Comparison of ENCODE assay signal across 1 cellular context in the genomic region with DNA sequence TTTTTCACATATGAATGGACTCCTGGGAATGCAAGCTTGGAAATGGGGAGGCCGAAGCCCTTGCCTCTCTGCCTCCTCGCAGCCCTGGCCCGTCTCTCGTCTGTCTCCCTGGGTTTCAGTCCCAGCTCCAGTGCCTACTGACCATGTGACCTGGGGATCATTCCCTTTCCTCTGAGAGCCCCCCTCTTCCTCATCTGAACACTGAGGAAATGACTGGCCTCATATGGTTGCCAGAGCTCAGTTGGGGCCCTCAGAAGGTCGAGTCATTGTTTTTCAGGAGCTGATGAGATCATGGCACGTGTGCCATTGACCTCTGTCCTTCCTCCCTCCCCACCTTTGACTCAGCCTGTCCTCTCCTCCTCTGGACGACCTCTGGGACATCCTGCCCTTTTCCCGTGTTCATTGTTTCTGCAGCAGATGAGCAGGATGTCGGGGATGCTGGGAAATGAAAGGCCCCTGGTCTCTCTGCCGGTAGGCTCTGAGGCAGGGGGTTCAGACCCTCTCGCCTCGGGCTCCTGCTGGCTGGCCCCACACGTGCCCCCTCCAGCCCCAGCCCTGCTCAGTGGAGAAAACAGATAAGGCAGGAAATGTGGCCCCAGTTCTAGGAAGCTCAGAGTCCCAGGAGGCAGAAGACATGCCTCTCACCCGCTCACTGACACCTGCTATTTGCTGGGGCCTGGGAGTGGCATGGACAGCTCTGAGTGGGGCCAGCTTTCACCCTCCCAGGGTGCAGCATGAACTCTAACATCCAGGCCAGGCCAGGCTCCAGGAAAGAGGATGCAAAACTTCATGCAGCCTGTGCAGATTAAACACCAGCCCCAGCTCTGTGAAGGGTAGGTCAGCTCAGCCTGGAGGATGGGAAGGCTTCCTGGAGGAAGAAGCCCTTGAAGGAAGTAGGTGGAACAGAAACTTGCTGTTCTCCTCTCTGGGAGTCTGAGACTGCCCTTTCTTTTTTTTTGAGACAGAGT.
TF ChIP-seq lines count a peak whose summit lies in the region.

No MANE protein-coding gene starts in this region.

TF ChIP-seq in K562, 482 proteins besides CTCF, POLR2A, EP300 and RAD21 (continued from another document and continues in another):
- TF ChIP-seq, protein P1, sequence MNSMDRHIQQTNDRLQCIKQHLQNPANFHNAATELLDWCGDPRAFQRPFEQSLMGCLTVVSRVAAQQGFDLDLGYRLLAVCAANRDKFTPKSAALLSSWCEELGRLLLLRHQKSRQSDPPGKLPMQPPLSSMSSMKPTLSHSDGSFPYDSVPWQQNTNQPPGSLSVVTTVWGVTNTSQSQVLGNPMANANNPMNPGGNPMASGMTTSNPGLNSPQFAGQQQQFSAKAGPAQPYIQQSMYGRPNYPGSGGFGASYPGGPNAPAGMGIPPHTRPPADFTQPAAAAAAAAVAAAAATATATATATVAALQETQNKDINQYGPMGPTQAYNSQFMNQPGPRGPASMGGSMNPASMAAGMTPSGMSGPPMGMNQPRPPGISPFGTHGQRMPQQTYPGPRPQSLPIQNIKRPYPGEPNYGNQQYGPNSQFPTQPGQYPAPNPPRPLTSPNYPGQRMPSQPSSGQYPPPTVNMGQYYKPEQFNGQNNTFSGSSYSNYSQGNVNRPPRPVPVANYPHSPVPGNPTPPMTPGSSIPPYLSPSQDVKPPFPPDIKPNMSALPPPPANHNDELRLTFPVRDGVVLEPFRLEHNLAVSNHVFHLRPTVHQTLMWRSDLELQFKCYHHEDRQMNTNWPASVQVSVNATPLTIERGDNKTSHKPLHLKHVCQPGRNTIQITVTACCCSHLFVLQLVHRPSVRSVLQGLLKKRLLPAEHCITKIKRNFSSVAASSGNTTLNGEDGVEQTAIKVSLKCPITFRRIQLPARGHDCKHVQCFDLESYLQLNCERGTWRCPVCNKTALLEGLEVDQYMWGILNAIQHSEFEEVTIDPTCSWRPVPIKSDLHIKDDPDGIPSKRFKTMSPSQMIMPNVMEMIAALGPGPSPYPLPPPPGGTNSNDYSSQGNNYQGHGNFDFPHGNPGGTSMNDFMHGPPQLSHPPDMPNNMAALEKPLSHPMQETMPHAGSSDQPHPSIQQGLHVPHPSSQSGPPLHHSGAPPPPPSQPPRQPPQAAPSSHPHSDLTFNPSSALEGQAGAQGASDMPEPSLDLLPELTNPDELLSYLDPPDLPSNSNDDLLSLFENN (IDR thresholded peaks at IDR 0.05; ENCODE audit: low read depth in 2 of 2, low read length in 2 of 2) = no peak
- TF ChIP-seq ZBTB7A (IDR thresholded peaks at IDR 0.05; ENCODE audit: borderline replicate concordance, control insufficient read depth, low read depth, low read length) (peak; percentile 96), CSDE1 (IDR thresholded peaks at IDR 0.05) (no peak), SIX5 (IDR thresholded peaks at IDR 0.05; ENCODE audit: borderline replicate concordance in 1 of 2, insufficient read depth in 1 of 2, low read depth in 1 of 2, low read length in 2 of 2) (no peak), RFX1 (IDR thresholded peaks at IDR 0.05) (no peak), ZKSCAN1 (IDR thresholded peaks at IDR 0.05; ENCODE audit: low read depth, low read length) (no peak), LEF1 (IDR thresholded peaks at IDR 0.05) (peak; percentile 96), MAFF (IDR thresholded peaks at IDR 0.05; ENCODE audit: low read length) (peak; percentile 48; the same call in 1 of the 2 replicates), ZNF696 (CRISPR knock-in tag; conservative IDR thresholded peaks at IDR 0.05) (no peak), NCOA2 (IDR thresholded peaks at IDR 0.05; ENCODE audit: partially characterized antibody in 2 of 2) (no peak), ZNF134 (CRISPR knock-in tag; conservative IDR thresholded peaks at IDR 0.05) (0 out of 2 replicates have a peak, but pooled peaks have one; percentile 23), ZNF551 (CRISPR knock-in tag; IDR thresholded peaks at IDR 0.05) (no peak), NUFIP1 (IDR thresholded peaks at IDR 0.05; ENCODE audit: partially characterized antibody) (peak; percentile 83), PPARD (CRISPR knock-in tag; IDR thresholded peaks at IDR 0.05) (no peak), ZNF77 (CRISPR knock-in tag; IDR thresholded peaks at IDR 0.05) (no peak), SREBF2 (CRISPR knock-in tag; IDR thresholded peaks at IDR 0.05) (0 out of 2 replicates have a peak, but pooled peaks have one; percentile 18), HDAC1 (IDR thresholded peaks at IDR 0.05) (peak in 1 of 2 experiments; percentile 84; a peak in 2 of 4 replicates)
- TF ChIP-seq, protein P2, sequence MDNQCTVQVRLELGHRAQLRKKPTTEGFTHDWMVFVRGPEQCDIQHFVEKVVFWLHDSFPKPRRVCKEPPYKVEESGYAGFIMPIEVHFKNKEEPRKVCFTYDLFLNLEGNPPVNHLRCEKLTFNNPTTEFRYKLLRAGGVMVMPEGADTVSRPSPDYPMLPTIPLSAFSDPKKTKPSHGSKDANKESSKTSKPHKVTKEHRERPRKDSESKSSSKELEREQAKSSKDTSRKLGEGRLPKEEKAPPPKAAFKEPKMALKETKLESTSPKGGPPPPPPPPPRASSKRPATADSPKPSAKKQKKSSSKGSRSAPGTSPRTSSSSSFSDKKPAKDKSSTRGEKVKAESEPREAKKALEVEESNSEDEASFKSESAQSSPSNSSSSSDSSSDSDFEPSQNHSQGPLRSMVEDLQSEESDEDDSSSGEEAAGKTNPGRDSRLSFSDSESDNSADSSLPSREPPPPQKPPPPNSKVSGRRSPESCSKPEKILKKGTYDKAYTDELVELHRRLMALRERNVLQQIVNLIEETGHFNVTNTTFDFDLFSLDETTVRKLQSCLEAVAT (IDR thresholded peaks at IDR 0.05) = 0 out of 4 replicates have a peak, but pooled peaks of 1 of the 2 experiments have one; percentile 25
- TF ChIP-seq, protein P3, sequence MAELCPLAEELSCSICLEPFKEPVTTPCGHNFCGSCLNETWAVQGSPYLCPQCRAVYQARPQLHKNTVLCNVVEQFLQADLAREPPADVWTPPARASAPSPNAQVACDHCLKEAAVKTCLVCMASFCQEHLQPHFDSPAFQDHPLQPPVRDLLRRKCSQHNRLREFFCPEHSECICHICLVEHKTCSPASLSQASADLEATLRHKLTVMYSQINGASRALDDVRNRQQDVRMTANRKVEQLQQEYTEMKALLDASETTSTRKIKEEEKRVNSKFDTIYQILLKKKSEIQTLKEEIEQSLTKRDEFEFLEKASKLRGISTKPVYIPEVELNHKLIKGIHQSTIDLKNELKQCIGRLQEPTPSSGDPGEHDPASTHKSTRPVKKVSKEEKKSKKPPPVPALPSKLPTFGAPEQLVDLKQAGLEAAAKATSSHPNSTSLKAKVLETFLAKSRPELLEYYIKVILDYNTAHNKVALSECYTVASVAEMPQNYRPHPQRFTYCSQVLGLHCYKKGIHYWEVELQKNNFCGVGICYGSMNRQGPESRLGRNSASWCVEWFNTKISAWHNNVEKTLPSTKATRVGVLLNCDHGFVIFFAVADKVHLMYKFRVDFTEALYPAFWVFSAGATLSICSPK (IDR thresholded peaks at IDR 0.05; ENCODE audit: borderline replicate concordance) = no peak
- TF ChIP-seq, protein P4, sequence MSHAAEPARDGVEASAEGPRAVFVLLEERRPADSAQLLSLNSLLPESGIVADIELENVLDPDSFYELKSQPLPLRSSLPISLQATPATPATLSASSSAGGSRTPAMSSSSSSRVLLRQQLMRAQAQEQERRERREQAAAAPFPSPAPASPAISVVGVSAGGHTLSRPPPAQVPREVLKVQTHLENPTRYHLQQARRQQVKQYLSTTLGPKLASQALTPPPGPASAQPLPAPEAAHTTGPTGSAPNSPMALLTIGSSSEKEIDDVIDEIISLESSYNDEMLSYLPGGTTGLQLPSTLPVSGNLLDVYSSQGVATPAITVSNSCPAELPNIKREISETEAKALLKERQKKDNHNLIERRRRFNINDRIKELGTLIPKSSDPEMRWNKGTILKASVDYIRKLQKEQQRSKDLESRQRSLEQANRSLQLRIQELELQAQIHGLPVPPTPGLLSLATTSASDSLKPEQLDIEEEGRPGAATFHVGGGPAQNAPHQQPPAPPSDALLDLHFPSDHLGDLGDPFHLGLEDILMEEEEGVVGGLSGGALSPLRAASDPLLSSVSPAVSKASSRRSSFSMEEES (CRISPR knock-in tag; IDR thresholded peaks at IDR 0.05) = peak; percentile 66
- TF ChIP-seq, protein P5, sequence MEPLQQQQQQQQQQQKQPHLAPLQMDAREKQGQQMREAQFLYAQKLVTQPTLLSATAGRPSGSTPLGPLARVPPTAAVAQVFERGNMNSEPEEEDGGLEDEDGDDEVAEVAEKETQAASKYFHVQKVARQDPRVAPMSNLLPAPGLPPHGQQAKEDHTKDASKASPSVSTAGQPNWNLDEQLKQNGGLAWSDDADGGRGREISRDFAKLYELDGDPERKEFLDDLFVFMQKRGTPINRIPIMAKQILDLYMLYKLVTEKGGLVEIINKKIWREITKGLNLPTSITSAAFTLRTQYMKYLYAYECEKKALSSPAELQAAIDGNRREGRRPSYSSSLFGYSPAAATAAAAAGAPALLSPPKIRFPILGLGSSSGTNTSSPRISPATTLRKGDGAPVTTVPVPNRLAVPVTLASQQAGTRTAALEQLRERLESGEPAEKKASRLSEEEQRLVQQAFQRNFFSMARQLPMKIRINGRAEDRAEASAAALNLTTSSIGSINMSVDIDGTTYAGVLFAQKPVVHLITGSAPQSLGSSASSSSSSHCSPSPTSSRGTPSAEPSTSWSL (CRISPR knock-in tag; IDR thresholded peaks at IDR 0.05; ENCODE audit: borderline replicate concordance) = no peak
- TF ChIP-seq, protein P6, sequence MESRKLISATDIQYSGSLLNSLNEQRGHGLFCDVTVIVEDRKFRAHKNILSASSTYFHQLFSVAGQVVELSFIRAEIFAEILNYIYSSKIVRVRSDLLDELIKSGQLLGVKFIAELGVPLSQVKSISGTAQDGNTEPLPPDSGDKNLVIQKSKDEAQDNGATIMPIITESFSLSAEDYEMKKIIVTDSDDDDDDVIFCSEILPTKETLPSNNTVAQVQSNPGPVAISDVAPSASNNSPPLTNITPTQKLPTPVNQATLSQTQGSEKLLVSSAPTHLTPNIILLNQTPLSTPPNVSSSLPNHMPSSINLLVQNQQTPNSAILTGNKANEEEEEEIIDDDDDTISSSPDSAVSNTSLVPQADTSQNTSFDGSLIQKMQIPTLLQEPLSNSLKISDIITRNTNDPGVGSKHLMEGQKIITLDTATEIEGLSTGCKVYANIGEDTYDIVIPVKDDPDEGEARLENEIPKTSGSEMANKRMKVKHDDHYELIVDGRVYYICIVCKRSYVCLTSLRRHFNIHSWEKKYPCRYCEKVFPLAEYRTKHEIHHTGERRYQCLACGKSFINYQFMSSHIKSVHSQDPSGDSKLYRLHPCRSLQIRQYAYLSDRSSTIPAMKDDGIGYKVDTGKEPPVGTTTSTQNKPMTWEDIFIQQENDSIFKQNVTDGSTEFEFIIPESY (CRISPR knock-in tag; IDR thresholded peaks at IDR 0.05) = peak; percentile 61; the same call in 1 of the 2 replicates
- TF ChIP-seq, protein P7, sequence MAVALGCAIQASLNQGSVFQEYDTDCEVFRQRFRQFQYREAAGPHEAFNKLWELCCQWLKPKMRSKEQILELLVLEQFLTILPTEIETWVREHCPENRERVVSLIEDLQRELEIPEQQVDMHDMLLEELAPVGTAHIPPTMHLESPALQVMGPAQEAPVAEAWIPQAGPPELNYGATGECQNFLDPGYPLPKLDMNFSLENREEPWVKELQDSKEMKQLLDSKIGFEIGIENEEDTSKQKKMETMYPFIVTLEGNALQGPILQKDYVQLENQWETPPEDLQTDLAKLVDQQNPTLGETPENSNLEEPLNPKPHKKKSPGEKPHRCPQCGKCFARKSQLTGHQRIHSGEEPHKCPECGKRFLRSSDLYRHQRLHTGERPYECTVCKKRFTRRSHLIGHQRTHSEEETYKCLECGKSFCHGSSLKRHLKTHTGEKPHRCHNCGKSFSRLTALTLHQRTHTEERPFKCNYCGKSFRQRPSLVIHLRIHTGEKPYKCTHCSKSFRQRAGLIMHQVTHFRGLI (CRISPR knock-in tag; IDR thresholded peaks at IDR 0.05) = no peak; the same call in 1 of the 2 replicates
- TF ChIP-seq, protein P8, sequence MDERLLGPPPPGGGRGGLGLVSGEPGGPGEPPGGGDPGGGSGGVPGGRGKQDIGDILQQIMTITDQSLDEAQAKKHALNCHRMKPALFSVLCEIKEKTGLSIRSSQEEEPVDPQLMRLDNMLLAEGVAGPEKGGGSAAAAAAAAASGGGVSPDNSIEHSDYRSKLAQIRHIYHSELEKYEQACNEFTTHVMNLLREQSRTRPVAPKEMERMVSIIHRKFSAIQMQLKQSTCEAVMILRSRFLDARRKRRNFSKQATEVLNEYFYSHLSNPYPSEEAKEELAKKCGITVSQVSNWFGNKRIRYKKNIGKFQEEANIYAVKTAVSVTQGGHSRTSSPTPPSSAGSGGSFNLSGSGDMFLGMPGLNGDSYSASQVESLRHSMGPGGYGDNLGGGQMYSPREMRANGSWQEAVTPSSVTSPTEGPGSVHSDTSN (CRISPR knock-in tag; IDR thresholded peaks at IDR 0.05; ENCODE audit: low read depth) = no peak
- TF ChIP-seq, protein P8 (tag; conservative IDR thresholded peaks at IDR 0.05; ENCODE audit: low read depth) = no peak; the same call in 1 of the 2 replicates
- TF ChIP-seq, protein P9, sequence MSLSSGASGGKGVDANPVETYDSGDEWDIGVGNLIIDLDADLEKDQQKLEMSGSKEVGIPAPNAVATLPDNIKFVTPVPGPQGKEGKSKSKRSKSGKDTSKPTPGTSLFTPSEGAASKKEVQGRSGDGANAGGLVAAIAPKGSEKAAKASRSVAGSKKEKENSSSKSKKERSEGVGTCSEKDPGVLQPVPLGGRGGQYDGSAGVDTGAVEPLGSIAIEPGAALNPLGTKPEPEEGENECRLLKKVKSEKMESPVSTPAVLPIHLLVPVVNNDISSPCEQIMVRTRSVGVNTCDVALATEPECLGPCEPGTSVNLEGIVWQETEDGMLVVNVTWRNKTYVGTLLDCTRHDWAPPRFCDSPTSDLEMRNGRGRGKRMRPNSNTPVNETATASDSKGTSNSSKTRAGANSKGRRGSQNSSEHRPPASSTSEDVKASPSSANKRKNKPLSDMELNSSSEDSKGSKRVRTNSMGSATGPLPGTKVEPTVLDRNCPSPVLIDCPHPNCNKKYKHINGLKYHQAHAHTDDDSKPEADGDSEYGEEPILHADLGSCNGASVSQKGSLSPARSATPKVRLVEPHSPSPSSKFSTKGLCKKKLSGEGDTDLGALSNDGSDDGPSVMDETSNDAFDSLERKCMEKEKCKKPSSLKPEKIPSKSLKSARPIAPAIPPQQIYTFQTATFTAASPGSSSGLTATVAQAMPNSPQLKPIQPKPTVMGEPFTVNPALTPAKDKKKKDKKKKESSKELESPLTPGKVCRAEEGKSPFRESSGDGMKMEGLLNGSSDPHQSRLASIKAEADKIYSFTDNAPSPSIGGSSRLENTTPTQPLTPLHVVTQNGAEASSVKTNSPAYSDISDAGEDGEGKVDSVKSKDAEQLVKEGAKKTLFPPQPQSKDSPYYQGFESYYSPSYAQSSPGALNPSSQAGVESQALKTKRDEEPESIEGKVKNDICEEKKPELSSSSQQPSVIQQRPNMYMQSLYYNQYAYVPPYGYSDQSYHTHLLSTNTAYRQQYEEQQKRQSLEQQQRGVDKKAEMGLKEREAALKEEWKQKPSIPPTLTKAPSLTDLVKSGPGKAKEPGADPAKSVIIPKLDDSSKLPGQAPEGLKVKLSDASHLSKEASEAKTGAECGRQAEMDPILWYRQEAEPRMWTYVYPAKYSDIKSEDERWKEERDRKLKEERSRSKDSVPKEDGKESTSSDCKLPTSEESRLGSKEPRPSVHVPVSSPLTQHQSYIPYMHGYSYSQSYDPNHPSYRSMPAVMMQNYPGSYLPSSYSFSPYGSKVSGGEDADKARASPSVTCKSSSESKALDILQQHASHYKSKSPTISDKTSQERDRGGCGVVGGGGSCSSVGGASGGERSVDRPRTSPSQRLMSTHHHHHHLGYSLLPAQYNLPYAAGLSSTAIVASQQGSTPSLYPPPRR (CRISPR knock-in tag; IDR thresholded peaks at IDR 0.05; ENCODE audit: borderline replicate concordance) = no peak
